ENCODE assay signal across 19 cellular contexts in genomic region chr3:80994085-80994665, GRCh38.
DNase-seq lines count a peak whose midpoint lies in the region; ATAC-seq and TF ChIP-seq lines count a peak whose summit lies in the region.
"Had no signal": no experiment of that assay in that cellular context is flagged by ENCODE, and none has a peak within 500 bp of the region (broad histone marks: within the 10 kb centered on the region; RNA-seq: fewer than 3 reads in every experiment).

No MANE protein-coding gene starts in this region.

- H3K4me3 ChIP-seq in Caco-2 (ENCODE audit: low read depth, low read length) (no peak overlapping the region), RWPE2 (ENCODE audit: severe bottlenecking) (no peak overlapping the region)
- H3K4me3 ChIP-seq: BLaER1 had no signal

- peaks cover 33% of the 10 kb centered on the region for H3K4me1 Mint-ChIP-seq in Caco-2 (ENCODE audit: low read depth, unreplicated experiment)
- H3K4me1 Mint-ChIP-seq in progenitor cell of endocrine pancreas (ENCODE audit: low read depth), result peaks cover 10% of the 10 kb centered on the region
- H3K4me1 Mint-ChIP-seq: CD4-positive, CD25-positive, alpha-beta regulatory T cell had no signal

- H3K9me3 ChIP-seq in Caco-2, result peaks cover 7% of the 10 kb centered on the region; the same call in 1 of the 2 replicates
- H3K9me3 ChIP-seq in RWPE2 (ENCODE audit: severe bottlenecking), result no peaks in the 10 kb centered on the region
- H3K9me3 ChIP-seq: BLaER1 had no signal

- H3K4me3 Mint-ChIP-seq in Caco-2 (ENCODE audit: unreplicated experiment), result no peak overlapping the region
- no peak overlapping the region for H3K4me3 Mint-ChIP-seq in progenitor cell of endocrine pancreas (ENCODE audit: low read depth)
- H3K4me3 Mint-ChIP-seq: CD4-positive, CD25-positive, alpha-beta regulatory T cell had no signal

- H3K27ac Mint-ChIP-seq in Caco-2 (ENCODE audit: unreplicated experiment) (peak overlapping the region; percentile 51), progenitor cell of endocrine pancreas (no peak overlapping the region)
- H3K27ac Mint-ChIP-seq: CD4-positive, CD25-positive, alpha-beta regulatory T cell had no signal

- ATAC-seq in RWPE2 (ENCODE audit: low read depth) (0 out of 3 replicates have a peak, but pooled peaks have one; percentile 19), HG03196 (IDR thresholded peaks at IDR 0.05; ENCODE audit: unreplicated experiment) (no peak)

- no peaks in the 10 kb centered on the region for H3K27me3 ChIP-seq in Caco-2 (replicated peaks; ENCODE audit: control insufficient read depth, insufficient read depth, low read length)
- no peaks in the 10 kb centered on the region for H3K27me3 ChIP-seq in RWPE2 (ENCODE audit: insufficient read depth, poor library complexity, severe bottlenecking)
- H3K27me3 ChIP-seq: BLaER1 had no signal

- no peak for TF ChIP-seq CTCF in Caco-2 (IDR thresholded peaks at IDR 0.05; ENCODE audit: insufficient read depth in 1 of 2, low read depth in 1 of 2, low read length in 1 of 2, severe bottlenecking in 1 of 2, unreplicated experiment in 1 of 2)
- TF ChIP-seq CTCF in RWPE2 (IDR thresholded peaks at IDR 0.05; ENCODE audit: poor library complexity, severe bottlenecking), result no peak
- no peak for TF ChIP-seq CTCF in progenitor cell of endocrine pancreas (IDR thresholded peaks at IDR 0.05; ENCODE audit: unreplicated experiment)

- no TSS peak for BruUV-seq in Caco-2 (replicated peaks; lab: Mats Ljungman, UMichigan)

- DNase-seq in Caco-2, result no peak
- no peak for DNase-seq in RWPE2 (ENCODE audit: low spot score)
- peak; percentile 81 for DNase-seq in kidney tubule cell (ENCODE audit: low spot score)
- DNase-seq in renal cortical epithelial cell (ENCODE audit: low read depth), result peak; percentile 69
- no peak for DNase-seq in progenitor cell of endocrine pancreas (ENCODE audit: low spot score, unreplicated experiment)
- no peak for DNase-seq in glomerular visceral epithelial cell (ENCODE audit: extremely low spot score)
- DNase-seq: ACHN; CD4-positive, CD25-positive, alpha-beta regulatory T cell; DMS79 treated with DMSO at 0.1 percent for 48 hours; KBM-7; NCI-H1417; NCI-H1694; NCI-H2029 treated with DMSO at 0.1 percent for 48 hours; NCI-H526 treated with DMSO at 0.1 percent for 48 hours; RPMI8226; SHP77 had no signal

- POLR2A ChIA-PET in Caco-2 (lab: Charles Lee), result no interaction called here

- H3K27me3 Mint-ChIP-seq in Caco-2 (ENCODE audit: insufficient read depth, unreplicated experiment), result no peaks in the 10 kb centered on the region
- H3K27me3 Mint-ChIP-seq in progenitor cell of endocrine pancreas, result no peaks in the 10 kb centered on the region

- H3K36me3 ChIP-seq in Caco-2 (ENCODE audit: control insufficient read depth, insufficient read depth, low read length) (no peaks in the 10 kb centered on the region), RWPE2 (ENCODE audit: low read depth) (no peaks in the 10 kb centered on the region)
- H3K36me3 ChIP-seq: BLaER1 had no signal

- no peak overlapping the region for H3K27ac ChIP-seq in RWPE2 (ENCODE audit: poor library complexity, severe bottlenecking)
- H3K27ac ChIP-seq: 22Rv1, BLaER1 had no signal

- intact Hi-C loops in Caco-2 (cut with micrococcal nuclease; ENCODE audit: unreplicated experiment), result loop anchor here (5.0 kb wide), 1 partner anchor 178 kb away; no protein-coding TSS in a partner anchor

- H3K36me3 Mint-ChIP-seq in Caco-2 (ENCODE audit: insufficient read depth, unreplicated experiment), result peaks cover 5% of the 10 kb centered on the region
- no peaks in the 10 kb centered on the region for H3K36me3 Mint-ChIP-seq in progenitor cell of endocrine pancreas (ENCODE audit: insufficient read depth)

- H3K9me3 Mint-ChIP-seq in Caco-2 (ENCODE audit: unreplicated experiment), result peaks cover 21% of the 10 kb centered on the region
- H3K9me3 Mint-ChIP-seq in progenitor cell of endocrine pancreas (ENCODE audit: low read depth), result peaks cover 9% of the 10 kb centered on the region

- CTCF ChIA-PET in Caco-2 (lab: Charles Lee), result no interaction called here

- H3K4me1 ChIP-seq in Caco-2 (peaks cover 52% of the 10 kb centered on the region), RWPE2 (ENCODE audit: insufficient read depth, poor library complexity, severe bottlenecking) (peaks cover 3% of the 10 kb centered on the region)
- H3K4me1 ChIP-seq: BLaER1 had no signal

Comparison
In these comparisons a context has a peak if more than half of its experiments do, and no peak if none do; other contexts are left out.
1. DNase-seq: peak in kidney tubule cell (single experiment) and renal cortical epithelial cell (single experiment); none in Caco-2 (0 of 2), RWPE2 (single experiment), progenitor cell of endocrine pancreas (single experiment) and glomerular visceral epithelial cell (single experiment).